1 cellular context compared by ENCODE assay signal in the genomic region with DNA sequence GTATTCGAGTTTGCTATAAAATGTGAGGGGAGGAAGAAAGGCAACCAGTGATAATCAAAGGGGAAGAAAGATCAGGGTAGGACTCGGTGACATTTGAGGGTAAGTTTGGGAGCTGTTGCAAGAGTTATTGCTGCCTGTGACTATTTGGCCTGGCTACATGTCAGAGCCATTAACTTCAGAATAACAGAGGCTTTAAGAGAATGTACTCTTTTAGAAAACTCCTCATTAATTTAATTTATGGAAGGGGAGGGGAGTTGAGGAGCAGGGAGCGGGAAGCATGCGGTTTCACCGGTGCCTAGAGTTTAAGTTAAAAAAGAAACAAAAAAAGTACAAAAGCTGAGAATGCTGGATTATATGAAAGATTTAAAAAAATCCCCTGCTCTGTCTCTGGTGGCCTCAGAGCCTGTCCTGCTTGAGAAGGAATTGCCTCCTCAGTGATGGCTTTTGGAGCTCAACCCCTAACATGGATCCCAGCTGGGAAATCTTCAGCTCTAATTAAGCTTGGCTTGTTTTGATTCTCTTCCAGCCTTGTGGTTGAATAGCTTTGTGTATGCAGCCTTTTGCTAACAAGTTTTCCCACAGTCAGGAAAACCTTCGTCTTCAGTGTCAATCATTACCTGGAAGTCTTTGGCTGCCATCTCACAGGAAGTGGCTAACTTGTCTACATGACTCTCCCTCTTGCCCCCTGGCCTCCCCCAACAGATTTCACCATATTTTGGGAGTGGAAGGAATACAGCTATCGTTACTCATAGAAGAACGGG.
TF ChIP-seq lines count a peak whose summit lies in the region.

No MANE protein-coding gene starts in this region.

TF ChIP-seq in H1, 55 proteins besides CTCF, POLR2A, EP300 and RAD21 (continued from another document):
- no peak for TF ChIP-seq HDAC6 (IDR thresholded peaks at IDR 0.05; ENCODE audit: low read depth, low read length)
TF ChIP-seq in H1: peak in this region for 0.
